Comparison of ENCODE assay signal across 24 cellular contexts in genomic region chr2:131408778-131409177, GRCh38.
"Had no signal": no experiment of that assay in that cellular context is flagged by ENCODE, and none has a peak within 500 bp of the region (broad histone marks: within the 10 kb centered on the region; RNA-seq: fewer than 3 reads in every experiment).

No MANE protein-coding gene starts in this region.

- H3K4me2 ChIP-seq: neural progenitor cell had no signal

- H3K9ac ChIP-seq: neural progenitor cell, parathyroid adenoma had no signal

- H2AFZ ChIP-seq: neural progenitor cell, parathyroid adenoma had no signal

- H3K79me2 ChIP-seq: parathyroid adenoma had no signal

- H3K4me1 ChIP-seq: neural progenitor cell, parathyroid adenoma, psoas muscle, right lobe of liver, sigmoid colon, stomach, thyroid gland, tibial nerve, upper lobe of left lung, vagina had no signal

- H3K27me3 ChIP-seq: neural progenitor cell, ovary, thyroid gland, upper lobe of left lung, vagina had no signal

- H3K27ac ChIP-seq: neural progenitor cell, ovary, parathyroid adenoma, psoas muscle, right lobe of liver, sigmoid colon, stomach, thoracic aorta, thyroid gland, tibial nerve, upper lobe of left lung, vagina had no signal

- H3K4me3 ChIP-seq: neural progenitor cell, ovary, psoas muscle, right lobe of liver, sigmoid colon, stomach, thoracic aorta, thyroid gland, tibial nerve, upper lobe of left lung, vagina had no signal

- ATAC-seq: psoas muscle; right cardiac atrium; right lobe of liver; stimulated activated effector memory CD8-positive, alpha-beta T cell treated with anti-CD3 and anti-CD28 coated beads, Interleukin-12 subunit alpha, Interleukin-12 subunit beta, amount 100 ng/mL, for 72 hours; stimulated activated naive B cell treated with anti-CD40 and anti-IgM and Interleukin-4, amounts not matched to agents 10 μg/mL and 1 μg/mL and 100 μg/mL, for 72 hours had no signal

- DNase-seq: occipital lobe; ovary; posterior cingulate gyrus; psoas muscle; right cardiac atrium; right lobe of liver; sigmoid colon; small intestine; stimulated activated CD4-positive, alpha-beta T cell treated with anti-CD3 and anti-CD28 coated beads, Interleukin-15, amount 100 ng/mL, for 24 hours; stimulated activated CD4-positive, alpha-beta T cell treated with anti-CD3 and anti-CD28 coated beads, Interleukin-2, amount 100 ng/mL, for 24 hours; stimulated activated CD4-positive, alpha-beta T cell treated with anti-CD3 and anti-CD28 coated beads, Interleukin-2, amount 100 ng/mL, for 48 hours; stimulated activated CD4-positive, alpha-beta T cell treated with anti-CD3 and anti-CD28 coated beads, Interleukin-4, amount 100 ng/mL, for 24 hours; stimulated activated naive B cell treated with anti-CD40 and anti-IgM and Interleukin-4, amounts not matched to agents 10 μg/mL and 1 μg/mL and 100 μg/mL, for 72 hours; stimulated activated naive CD4-positive, alpha-beta T cell treated with Interleukin-2 at 50 U/mL for 16 hours; stomach; thyroid gland; trophoblast cell; upper lobe of left lung had no signal

- H3K9me3 ChIP-seq: ovary, psoas muscle, right lobe of liver, sigmoid colon, stomach, thoracic aorta, thyroid gland, tibial nerve, upper lobe of left lung, vagina had no signal

- H3K36me3 ChIP-seq: neural progenitor cell, ovary, right lobe of liver, sigmoid colon, stomach, thoracic aorta, thyroid gland, tibial nerve, upper lobe of left lung, vagina had no signal
